8 cellular contexts compared by ENCODE assay signal in genomic region chr3:136251511-136251910, GRCh38. TPM values are rescaled to one million over a fixed set of nuclear protein-coding genes. Genes with fewer than 3 reads are reported as not detected.
A peak's percentile ranks its signal among the peaks of the same experiment; 100 is the strongest.
DNase-seq lines count a peak whose midpoint lies in the region; ATAC-seq, FAIRE-seq and TF ChIP-seq lines count a peak whose summit lies in the region.

No MANE protein-coding gene starts in this region.

- FAIRE-seq in HepG2 (lab: Jason Lieb, UNC) = peak; percentile 15

- POLR2A ChIA-PET in activated CD4-positive, alpha-beta memory T cell treated with anti-CD3 and anti-CD28 coated beads, Interleukin-2, amount 10 ng/mL, durations not matched to agents 7 days and 5 days (lab: Charles Lee) = interaction anchor here (2.5 to 5.6 kb wide), 3 partner anchors 54 to 501 kb away, joined by 8 to 53 read pairs (median 26); partner anchors contain the start of genes MSL2 and STAG1
- POLR2A ChIA-PET in HepG2 (lab: Yijun Ruan, JAX) = interaction anchor here (0.9 to 6.6 kb wide), 5 partner anchors 12 to 501 kb away, joined by 4 to 131 read pairs (median 10); partner anchors contain the start of genes MSL2 and STAG1

- intact Hi-C loops in HepG2 (cut with micrococcal nuclease; ENCODE audit: unreplicated experiment) = loop anchor here (5.0 kb wide), 1 partner anchor 174 kb away; no protein-coding TSS in a partner anchor

- no peaks in the 10 kb centered on the region for H4K20me1 ChIP-seq in HepG2 (ENCODE audit: insufficient read depth, low read length)

- peaks cover 23% of the 10 kb centered on the region for H3K4me1 Mint-ChIP-seq in activated CD4-positive, alpha-beta memory T cell treated with anti-CD3 and anti-CD28 coated beads, Interleukin-2, amount 10 ng/mL, durations not matched to agents 7 days and 5 days

- peak; percentile 22 for ATAC-seq in GM21786 (IDR thresholded peaks at IDR 0.05; ENCODE audit: unreplicated experiment)
- ATAC-seq in HepG2 = no peak
- no peak for ATAC-seq in GM21381 (IDR thresholded peaks at IDR 0.05; ENCODE audit: unreplicated experiment)

- TF ChIP-seq CTCF in BE2C (IDR thresholded peaks at IDR 0.05; ENCODE audit: low read depth, low read length) (no peak), HepG2 (CRISPR knock-in tag; IDR thresholded peaks at IDR 0.05) (no peak)

- H3K27me3 ChIP-seq in BE2C (no peaks in the 10 kb centered on the region), HepG2 (ENCODE audit: control insufficient read depth in 1 of 2, insufficient read depth in 2 of 2, low read length in 2 of 2) (no peaks in the 10 kb centered on the region)

- TF ChIP-seq EP300 in HepG2 (IDR thresholded peaks at IDR 0.05; ENCODE audit: low read depth in 2 of 2, low read length in 2 of 2) = no peak
- TF ChIP-seq EP300 in HepG2 (CRISPR knock-in tag; IDR thresholded peaks at IDR 0.05; ENCODE audit: borderline replicate concordance) = no peak

- no peaks in the 10 kb centered on the region for H3K9me3 Mint-ChIP-seq in activated CD4-positive, alpha-beta memory T cell treated with anti-CD3 and anti-CD28 coated beads, Interleukin-2, amount 10 ng/mL, durations not matched to agents 7 days and 5 days

- in situ Hi-C loops in HepG2 (cut with HindIII; ENCODE audit: extremely low pct_ligation_motif_present, low pct_unique_long_range_greater_than_20kb) = no loop called here

- 46% methylated on average over 3 of the region's 3 CpGs for WGBS in HepG2 (ENCODE audit: low lambda C conversion rate)

- no peaks in the 10 kb centered on the region for H3K4me1 ChIP-seq in BE2C
- H3K4me1 ChIP-seq in HepG2 (ENCODE audit: insufficient read depth, low read length) = peaks cover 71% of the 10 kb centered on the region

- peaks cover 4% of the 10 kb centered on the region for H3K36me3 ChIP-seq in BE2C
- peaks cover 2 to 3% of the 10 kb centered on the region in 2 experiments; a peak in 1 of 5 replicates for H3K36me3 ChIP-seq in HepG2 (replicated peaks in 1 of 2; ENCODE audit: control insufficient read depth in 1 of 2, insufficient read depth in 2 of 2, low read length in 2 of 2)

- TF ChIP-seq POLR2A in HepG2 (IDR thresholded peaks at IDR 0.05; ENCODE audit: insufficient read depth in 1 of 2, low read depth in 2 of 2, low read length in 2 of 2) = no peak

- DNase-seq in BE2C (no peak), HepG2 (ENCODE audit: low spot score) (no peak), NOMO-1 treated with dmso at 0.1 percent for 144 hours (lab: John Stamatoyannopoulos, UW; ENCODE audit: unreplicated experiment) (no peak), pons (ENCODE audit: low spot score) (no peak), RPMI8226 (no peak)
- no peak for DNase-seq in activated CD4-positive, alpha-beta memory T cell treated with anti-CD3 and anti-CD28 coated beads, Interleukin-2, amount 10 ng/mL, durations not matched to agents 7 days and 5 days

- peak overlapping the region; percentile 83 for H3K4me3 Mint-ChIP-seq in activated CD4-positive, alpha-beta memory T cell treated with anti-CD3 and anti-CD28 coated beads, Interleukin-2, amount 10 ng/mL, durations not matched to agents 7 days and 5 days

- peak overlapping the region; percentile 86 for H3K9ac ChIP-seq in HepG2 (ENCODE audit: insufficient read depth, low read depth, low read length)

- H2AFZ ChIP-seq in HepG2 (ENCODE audit: low read length) = no peak overlapping the region

- no TSS peak for BruUV-seq in HepG2 (replicated peaks; lab: Mats Ljungman, UMichigan)

- TF ChIP-seq RAD21 in HepG2 (CRISPR knock-in tag; IDR thresholded peaks at IDR 0.05) = no peak

- peak overlapping the region; percentile 29 for H3K27ac Mint-ChIP-seq in activated CD4-positive, alpha-beta memory T cell treated with anti-CD3 and anti-CD28 coated beads, Interleukin-2, amount 10 ng/mL, durations not matched to agents 7 days and 5 days

- H3K9me3 ChIP-seq in BE2C (no peaks in the 10 kb centered on the region), HepG2 (ENCODE audit: low read length) (no peaks in the 10 kb centered on the region)

- no peaks in the 10 kb centered on the region for H3K27me3 Mint-ChIP-seq in activated CD4-positive, alpha-beta memory T cell treated with anti-CD3 and anti-CD28 coated beads, Interleukin-2, amount 10 ng/mL, durations not matched to agents 7 days and 5 days

- CTCF ChIA-PET in activated CD4-positive, alpha-beta memory T cell treated with anti-CD3 and anti-CD28 coated beads, Interleukin-2, amount 10 ng/mL, durations not matched to agents 7 days and 5 days (lab: Charles Lee) = interaction anchor here (0.8 to 3.7 kb wide), 4 partner anchors 23 to 762 kb away, joined by 3 to 27 read pairs (median 12); partner anchors contain the start of genes MSL2 and STAG1
- CTCF ChIA-PET in HepG2 (lab: Yijun Ruan, JAX; ENCODE audit: low intra/inter-chr PET ratio, low total read pairs) = no interaction called here

- H3K4me3 ChIP-seq in BE2C (ENCODE audit: low read depth, low read length) (peak overlapping the region; percentile 73), HepG2 (replicated peaks in 1 of 3; ENCODE audit: insufficient read depth in 1 of 3, low read depth in 2 of 3, low read length in 3 of 3) (peak overlapping the region in 2 of 3 experiments; percentile 54 to 77; a peak in 3 of 6 replicates)

- peaks cover 39% of the 10 kb centered on the region for H3K79me2 ChIP-seq in HepG2 (ENCODE audit: insufficient read depth, low read length)

- peaks cover 5% of the 10 kb centered on the region for H3K36me3 Mint-ChIP-seq in activated CD4-positive, alpha-beta memory T cell treated with anti-CD3 and anti-CD28 coated beads, Interleukin-2, amount 10 ng/mL, durations not matched to agents 7 days and 5 days (ENCODE audit: low read depth)

- peak overlapping the region; percentile 95 for H3K27ac ChIP-seq in HepG2 (ENCODE audit: extremely low read length, insufficient read depth, low read length)

- peak overlapping the region; percentile 83 for H3K4me2 ChIP-seq in HepG2 (ENCODE audit: low read depth, low read length)

TF ChIP-seq in HepG2, 621 proteins besides CTCF, POLR2A, EP300 and RAD21 (continues in another document):
- TF ChIP-seq CEBPG (CRISPR knock-in tag; IDR thresholded peaks at IDR 0.05) (peak; percentile 85), ZBTB8A (CRISPR knock-in tag; IDR thresholded peaks at IDR 0.05; ENCODE audit: borderline replicate concordance, low read depth) (no peak), ZNF10 (CRISPR knock-in tag; IDR thresholded peaks at IDR 0.05; ENCODE audit: borderline replicate concordance, low read depth) (no peak)

RNA-seq across cellular contexts. Expression of gene PCCB, which starts 1.4 kb away (rescaled TPM):
- 36.5 TPM for polyA plus RNA-seq in BE2C (2012; ENCODE audit: insufficient read depth, insufficient read length, low read depth)
- total RNA-seq in activated CD4-positive, alpha-beta memory T cell treated with anti-CD3 and anti-CD28 coated beads, Interleukin-2, amount 10 ng/mL, durations not matched to agents 7 days and 5 days = 10 to 100 TPM; 24.7 to 26.9 TPM
- total RNA-seq in HepG2 (2016; rRNA removed; fragmentation: Illumina TruSeq; extraction: Trizol) = 88.7 and 92.6 TPM in 2 replicates
- 12.6 and 13.9 TPM in 2 replicates for total RNA-seq in HepG2 (2016; cell fraction: cytosol; rRNA removed; fragmentation: Illumina TruSeq; extraction: Trizol; ENCODE audit: low read depth)
- 86.2 and 86.5 TPM in 2 replicates for total RNA-seq in HepG2 (2016; cell fraction: insoluble cytoplasmic fraction; rRNA removed; fragmentation: Illumina TruSeq; extraction: Trizol)
- total RNA-seq in HepG2 (2016; cell fraction: membrane; rRNA removed; fragmentation: Illumina TruSeq; extraction: Trizol) = 18.4 and 19.4 TPM in 2 replicates
- total RNA-seq in HepG2 (2016; cell fraction: nucleus; rRNA removed; fragmentation: Illumina TruSeq; extraction: Trizol) = 39.0 and 46.0 TPM in 2 replicates
- polyA plus RNA-seq in HepG2 (2011; rRNA removed) = 65.7 and 84.1 TPM in 2 replicates
- 73.5 and 80.5 TPM in 2 replicates for polyA plus RNA-seq in HepG2 (2011; cell fraction: cytosol; rRNA removed)
- polyA plus RNA-seq in HepG2 (2011; cell fraction: nucleus; rRNA removed) = 32.3 and 33.5 TPM in 2 replicates
- 46.3 and 51.2 TPM in 2 replicates for polyA plus RNA-seq in HepG2 (2012)
- 8.8 and 9.8 TPM in 2 replicates for polyA plus RNA-seq in HepG2 (2016; cell fraction: cytosol; fragmentation: Illumina TruSeq; extraction: Trizol; ENCODE audit: low read depth)
- polyA plus RNA-seq in HepG2 (2016; cell fraction: insoluble cytoplasmic fraction; fragmentation: Illumina TruSeq; extraction: Trizol; ENCODE audit: low read depth) = 79.0 and 82.3 TPM in 2 replicates
- polyA plus RNA-seq in HepG2 (2016; cell fraction: membrane; fragmentation: Illumina TruSeq; extraction: Trizol; ENCODE audit: low read depth) = 12.1 and 16.2 TPM in 2 replicates
- 48.2 and 50.0 TPM in 2 replicates for polyA plus RNA-seq in HepG2 (2016; cell fraction: nucleus; fragmentation: Illumina TruSeq; extraction: Trizol; ENCODE audit: insufficient read depth, low read depth)
- 84.6 and 96.9 TPM in 2 replicates for polyA minus RNA-seq in HepG2 (2011; rRNA and poly(A)+ RNA removed; ENCODE audit: low replicate concordance)
- polyA minus RNA-seq in HepG2 (2011; cell fraction: cytosol; rRNA and poly(A)+ RNA removed) = 40.2 and 42.1 TPM in 2 replicates
- 25.9 and 27.0 TPM in 2 replicates for polyA minus RNA-seq in HepG2 (2011; cell fraction: nucleus; rRNA and poly(A)+ RNA removed)

RNA-seq across cellular contexts. Expression of gene MSL2, which starts 55.4 kb away (rescaled TPM):
- polyA plus RNA-seq in BE2C (2012; ENCODE audit: insufficient read depth, insufficient read length, low read depth) = 25.0 TPM
- 10 to 100 TPM; 57.4 to 63.9 TPM for total RNA-seq in activated CD4-positive, alpha-beta memory T cell treated with anti-CD3 and anti-CD28 coated beads, Interleukin-2, amount 10 ng/mL, durations not matched to agents 7 days and 5 days
- total RNA-seq in HepG2 (2016; rRNA removed; fragmentation: Illumina TruSeq; extraction: Trizol) = 11.7 and 17.1 TPM in 2 replicates
- 1.8 and 2.0 TPM in 2 replicates for total RNA-seq in HepG2 (2016; cell fraction: cytosol; rRNA removed; fragmentation: Illumina TruSeq; extraction: Trizol; ENCODE audit: low read depth)
- total RNA-seq in HepG2 (2016; cell fraction: insoluble cytoplasmic fraction; rRNA removed; fragmentation: Illumina TruSeq; extraction: Trizol) = 10.6 and 15.3 TPM in 2 replicates
- 8.2 and 11.6 TPM in 2 replicates for total RNA-seq in HepG2 (2016; cell fraction: membrane; rRNA removed; fragmentation: Illumina TruSeq; extraction: Trizol)
- total RNA-seq in HepG2 (2016; cell fraction: nucleus; rRNA removed; fragmentation: Illumina TruSeq; extraction: Trizol) = 17.1 and 20.1 TPM in 2 replicates
- 4.8 and 6.9 TPM in 2 replicates for polyA plus RNA-seq in HepG2 (2011; rRNA removed)
- polyA plus RNA-seq in HepG2 (2011; cell fraction: cytosol; rRNA removed) = 2.3 and 3.2 TPM in 2 replicates
- polyA plus RNA-seq in HepG2 (2011; cell fraction: nucleus; rRNA removed) = 5.1 and 5.2 TPM in 2 replicates
- 12.3 and 16.1 TPM in 2 replicates for polyA plus RNA-seq in HepG2 (2012)
- polyA plus RNA-seq in HepG2 (2016; cell fraction: cytosol; fragmentation: Illumina TruSeq; extraction: Trizol; ENCODE audit: low read depth) = 0.44 and 0.52 TPM in 2 replicates
- polyA plus RNA-seq in HepG2 (2016; cell fraction: insoluble cytoplasmic fraction; fragmentation: Illumina TruSeq; extraction: Trizol; ENCODE audit: low read depth) = 11.7 and 11.8 TPM in 2 replicates
- 3.9 and 4.0 TPM in 2 replicates for polyA plus RNA-seq in HepG2 (2016; cell fraction: membrane; fragmentation: Illumina TruSeq; extraction: Trizol; ENCODE audit: low read depth)
- polyA plus RNA-seq in HepG2 (2016; cell fraction: nucleus; fragmentation: Illumina TruSeq; extraction: Trizol; ENCODE audit: insufficient read depth, low read depth) = 21.5 and 22.8 TPM in 2 replicates
- 10.5 and 12.2 TPM in 2 replicates for polyA minus RNA-seq in HepG2 (2011; rRNA and poly(A)+ RNA removed; ENCODE audit: low replicate concordance)
- polyA minus RNA-seq in HepG2 (2011; cell fraction: cytosol; rRNA and poly(A)+ RNA removed) = 7.3 and 8.4 TPM in 2 replicates
- 20.3 and 20.6 TPM in 2 replicates for polyA minus RNA-seq in HepG2 (2011; cell fraction: nucleus; rRNA and poly(A)+ RNA removed)
